In the genomic region with DNA sequence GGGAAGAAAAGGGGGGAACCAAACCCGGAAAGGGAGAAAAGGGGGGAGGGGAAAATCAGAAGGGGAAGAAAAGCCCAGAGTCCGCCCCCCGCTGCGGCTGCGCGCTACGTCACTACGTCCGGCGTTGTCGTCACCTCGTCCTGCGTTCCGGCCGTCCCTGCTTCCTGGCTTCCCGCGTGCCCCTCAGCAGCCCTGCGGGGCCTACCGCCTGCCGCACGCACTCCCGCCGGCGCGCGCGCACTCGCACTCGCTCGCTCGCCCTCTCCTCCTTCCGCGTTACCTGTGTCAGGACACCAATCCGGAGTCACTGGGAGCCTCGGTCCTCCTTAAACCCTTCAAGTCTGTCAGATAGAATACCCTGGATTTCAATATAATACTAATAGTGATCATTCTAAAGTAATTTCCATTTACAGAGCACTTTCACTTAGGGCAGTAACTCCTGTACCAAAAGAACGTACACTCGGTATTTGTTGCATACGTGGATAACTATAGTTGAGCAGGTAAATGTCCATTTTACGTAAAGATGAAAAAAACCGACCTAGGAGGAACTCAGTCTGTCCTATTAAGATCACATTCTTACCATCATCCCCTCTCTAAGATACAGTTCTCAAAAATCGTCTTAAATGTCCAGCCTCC, we compare ENCODE assay signal across 8 cellular contexts. TPM values are rescaled to one million over a fixed set of nuclear protein-coding genes. Genes with fewer than 3 reads are reported as not detected.
A peak's percentile ranks its signal among the peaks of the same experiment; 100 is the strongest.
DNase-seq lines count a peak whose midpoint lies in the region; ATAC-seq and TF ChIP-seq lines count a peak whose summit lies in the region.

A gene (minus strand): TSS at position 113 of the 636 bp plus-strand sequence. CDS start 120,615 bp downstream, outside the sequence.

- intact Hi-C loops in Caco-2 (cut with micrococcal nuclease; ENCODE audit: unreplicated experiment): loop anchor here (1.0 to 2.0 kb wide), 2 partner anchors 22 to 62 kb away; no protein-coding TSS in a partner anchor

- TSS peak; percentile 93 for BruUV-seq in Caco-2 (replicated peaks; lab: Mats Ljungman, UMichigan)

- peak; percentile 96 for ATAC-seq in GM21390 (IDR thresholded peaks at IDR 0.05; ENCODE audit: unreplicated experiment)
- peak; percentile 91 for ATAC-seq in effector memory CD8-positive, alpha-beta T cell (replicated peaks)
- peak; percentile 90 for ATAC-seq in memory B cell (ENCODE audit: low read depth)

- POLR2A ChIA-PET in Caco-2 (lab: Charles Lee): no interaction called here

- no peaks in the 10 kb centered on the region for H3K27me3 Mint-ChIP-seq in Caco-2 (ENCODE audit: insufficient read depth, unreplicated experiment)
- H3K27me3 Mint-ChIP-seq in effector memory CD8-positive, alpha-beta T cell: no peaks in the 10 kb centered on the region
- no peaks in the 10 kb centered on the region for H3K27me3 Mint-ChIP-seq in memory B cell

- H3K4me1 ChIP-seq in Caco-2: peaks cover 9% of the 10 kb centered on the region

- H3K9me3 Mint-ChIP-seq in Caco-2 (ENCODE audit: unreplicated experiment): no peaks in the 10 kb centered on the region
- H3K9me3 Mint-ChIP-seq in effector memory CD8-positive, alpha-beta T cell: no peaks in the 10 kb centered on the region
- no peaks in the 10 kb centered on the region for H3K9me3 Mint-ChIP-seq in memory B cell

- no peaks in the 10 kb centered on the region for H3K9me3 ChIP-seq in Caco-2

- no peak for TF ChIP-seq CTCF in Caco-2 (IDR thresholded peaks at IDR 0.05; ENCODE audit: insufficient read depth in 1 of 2, low read depth in 1 of 2, low read length in 1 of 2, severe bottlenecking in 1 of 2, unreplicated experiment in 1 of 2)

- H3K4me1 Mint-ChIP-seq in Caco-2 (ENCODE audit: low read depth, unreplicated experiment) (peaks cover 13% of the 10 kb centered on the region), memory B cell (peaks cover 21% of the 10 kb centered on the region)
- peaks cover 26 to 30% of the 10 kb centered on the region in 2 donors for H3K4me1 Mint-ChIP-seq in effector memory CD8-positive, alpha-beta T cell (ENCODE audit: low read depth in 2 of 2)

- H3K27me3 ChIP-seq in Caco-2 (replicated peaks; ENCODE audit: control insufficient read depth, insufficient read depth, low read length): no peaks in the 10 kb centered on the region

- H3K27ac Mint-ChIP-seq in Caco-2 (ENCODE audit: unreplicated experiment) (peak within 1 kb of the TSS; percentile 96), memory B cell (peak within 1 kb of the TSS; percentile 99)
- H3K27ac Mint-ChIP-seq in effector memory CD8-positive, alpha-beta T cell: peak within 1 kb of the TSS; percentile 100

- H3K4me3 Mint-ChIP-seq in Caco-2 (ENCODE audit: unreplicated experiment) (peak within 1 kb of the TSS; percentile 81), memory B cell (peak within 1 kb of the TSS; percentile 90)
- peak within 1 kb of the TSS; percentile 95 to 96 for H3K4me3 Mint-ChIP-seq in effector memory CD8-positive, alpha-beta T cell

- CTCF ChIA-PET in Caco-2 (lab: Charles Lee): interaction anchor here (1.2 kb wide), 1 partner anchor 63 kb away, joined by 8 read pairs; no protein-coding TSS in a partner anchor

- no peaks in the 10 kb centered on the region for H3K36me3 ChIP-seq in Caco-2 (ENCODE audit: control insufficient read depth, insufficient read depth, low read length)

- peak within 1 kb of the TSS; percentile 49 for H3K4me3 ChIP-seq in Caco-2 (ENCODE audit: low read depth, low read length)

- H3K36me3 Mint-ChIP-seq in Caco-2 (ENCODE audit: insufficient read depth, unreplicated experiment): peaks cover 9% of the 10 kb centered on the region
- peaks cover 30% of the 10 kb centered on the region for H3K36me3 Mint-ChIP-seq in effector memory CD8-positive, alpha-beta T cell (ENCODE audit: insufficient read depth)
- no peaks in the 10 kb centered on the region for H3K36me3 Mint-ChIP-seq in memory B cell

- DNase-seq in Caco-2 (peak; percentile 96), HUDEP-2 (lab: John Stamatoyannopoulos, UW; ENCODE audit: unreplicated experiment in 76 of 76) (peak in 74 of 76 experiments; percentile 40 to 95 (median 90)), NOMO-1 treated with dmso at 0.1 percent for 144 hours (lab: John Stamatoyannopoulos, UW; ENCODE audit: unreplicated experiment) (peak; percentile 97), memory B cell (ENCODE audit: low spot score in 2 of 2) (peak; percentile 93 to 94)
- peak; percentile 90 to 93 (median 92) for DNase-seq in activated CD8-positive, alpha-beta memory T cell treated with anti-CD3 and anti-CD28 coated beads for 48 hours (ENCODE audit: low read depth in 2 of 3, low spot score in 2 of 3)
- DNase-seq in effector memory CD8-positive, alpha-beta T cell: peak; percentile 91 to 95 (median 92)
- peak; percentile 92 for DNase-seq in stimulated activated CD8-positive, alpha-beta memory T cell treated with anti-CD3 and anti-CD28 coated beads, Interleukin-12 subunit alpha, Interleukin-12 subunit beta, amount 100 ng/mL, for 1 hour (ENCODE audit: low read depth)

RNA-seq across cellular contexts. Expression of the gene that starts here (rescaled TPM):
- 33.7 and 36.2 TPM in 2 replicates for total RNA-seq in Caco-2 (2022)

Comparison
In these comparisons a context has a peak if more than half of its experiments do, and no peak if none do; other contexts are left out.
1. Peak in every context shown above with its lines: DNase-seq, ATAC-seq and H3K4me3 ChIP-seq.